ENCODE assay signal across 34 cellular contexts in the genomic region with DNA sequence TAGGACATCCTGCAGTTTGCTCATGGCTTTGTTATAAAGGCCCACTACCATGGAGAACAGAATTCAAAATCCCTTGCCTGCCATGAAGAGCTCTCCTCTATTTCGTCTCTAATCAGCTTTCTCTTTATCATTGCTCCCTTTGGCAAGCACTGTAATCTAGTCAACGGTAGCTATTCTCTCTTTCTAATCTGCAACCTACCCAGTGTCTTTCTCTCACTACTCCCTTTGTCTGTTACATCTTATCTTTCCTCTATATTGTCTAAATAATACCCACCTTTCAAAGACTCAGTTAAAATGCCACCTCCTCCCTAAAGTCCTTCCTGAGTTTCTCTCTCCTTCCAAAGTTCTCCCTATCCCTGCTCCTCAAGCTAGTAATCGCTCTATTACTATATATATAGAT.
"Had no signal": no experiment of that assay in that cellular context is flagged by ENCODE, and none has a peak within 500 bp of the region (broad histone marks: within the 10 kb centered on the region; RNA-seq: fewer than 3 reads in every experiment).

No MANE protein-coding gene starts in this region.

- H3K27me3 ChIP-seq: adrenal gland, body of pancreas, esophagus squamous epithelium had no signal

- H3K27me3 Mint-ChIP-seq: activated CD4-positive, alpha-beta memory T cell treated with anti-CD3 and anti-CD28 coated beads for 36 hours; activated CD4-positive, alpha-beta T cell treated with anti-CD3 and anti-CD28 coated beads, Interleukin-2, amount 10 ng/mL, durations not matched to agents 24 days and 14 days; activated CD8-positive, alpha-beta memory T cell treated with anti-CD3 and anti-CD28 coated beads, Interleukin-2, amount 10 ng/mL, durations not matched to agents 7 days and 5 days; activated naive CD8-positive, alpha-beta T cell treated with anti-CD3 and anti-CD28 coated beads for 36 hours; effector memory CD8-positive, alpha-beta T cell; T-helper 17 cell had no signal

- H3K4me1 ChIP-seq: adrenal gland, body of pancreas, esophagus squamous epithelium had no signal

- H3K9me3 ChIP-seq: adrenal gland, body of pancreas, esophagus squamous epithelium had no signal

- DNase-seq: activated CD4-positive, alpha-beta memory T cell treated with anti-CD3 and anti-CD28 coated beads for 36 hours; activated CD4-positive, alpha-beta T cell treated with anti-CD3 and anti-CD28 coated beads for 36 hours; activated CD4-positive, alpha-beta T cell treated with anti-CD3 and anti-CD28 coated beads, Interleukin-2, amount 10 ng/mL, durations not matched to agents 24 days and 14 days; activated CD4-positive, CD25-positive, alpha-beta regulatory T cell; activated CD4-positive, CD25-positive, alpha-beta regulatory T cell treated with anti-CD3 and anti-CD28 coated beads, Interleukin-2, amount 50 U/mL, for 72 hours; activated CD8-positive, alpha-beta memory T cell treated with anti-CD3 and anti-CD28 coated beads, Interleukin-2, amount 10 ng/mL, durations not matched to agents 7 days and 5 days; activated CD8-positive, alpha-beta memory T cell treated with anti-CD3 and anti-CD28 coated beads, Interleukin-2, amount 50 U/mL, for 4 hours; activated CD8-positive, alpha-beta T cell treated with anti-CD3 and anti-CD28 coated beads, Interleukin-2, amount 10 ng/mL, durations not matched to agents 7 days and 5 days; activated effector memory CD4-positive, alpha-beta T cell treated with anti-CD3 and anti-CD28 coated beads, Interleukin-2, amount 50 U/mL, for 16 hours; activated naive CD4-positive, alpha-beta T cell treated with anti-CD3 and anti-CD28 coated beads for 36 hours; activated naive CD8-positive, alpha-beta T cell treated with anti-CD3 and anti-CD28 coated beads for 36 hours; activated naive CD8-positive, alpha-beta T cell treated with anti-CD3 and anti-CD28 coated beads, Interleukin-2, amount 50 U/mL, for 24 hours; activated T-cell treated with anti-CD3 and anti-CD28 coated beads, Interleukin-2, amount 50 U/mL, for 1 hour; activated T-cell treated with anti-CD3 and anti-CD28 coated beads, Interleukin-2, amount 50 U/mL, for 48 hours; adrenal gland; amygdala; aorta; body of pancreas; caudate nucleus; cortex of kidney; dermis blood vessel endothelial cell; effector CD4-positive, alpha-beta T cell; effector memory CD8-positive, alpha-beta T cell; esophagus squamous epithelium; foreskin melanocyte; head of caudate nucleus; T-helper 1 cell; T-helper 17 cell; T1000 had no signal

- H3K4me1 Mint-ChIP-seq: activated CD4-positive, alpha-beta T cell treated with anti-CD3 and anti-CD28 coated beads for 36 hours; activated CD4-positive, alpha-beta T cell treated with anti-CD3 and anti-CD28 coated beads, Interleukin-2, amount 10 ng/mL, durations not matched to agents 24 days and 14 days; activated CD8-positive, alpha-beta memory T cell treated with anti-CD3 and anti-CD28 coated beads, Interleukin-2, amount 10 ng/mL, durations not matched to agents 7 days and 5 days; activated naive CD4-positive, alpha-beta T cell treated with anti-CD3 and anti-CD28 coated beads, Interleukin-2, amount 50 U/mL, for 24 hours; activated naive CD8-positive, alpha-beta T cell treated with anti-CD3 and anti-CD28 coated beads for 36 hours; activated naive CD8-positive, alpha-beta T cell treated with anti-CD3 and anti-CD28 coated beads, Interleukin-2, amount 50 U/mL, for 24 hours; T-helper 17 cell had no signal

- H3K27ac ChIP-seq: adrenal gland, body of pancreas, epithelial cell of prostate, esophagus squamous epithelium had no signal

- H3K36me3 Mint-ChIP-seq: activated CD4-positive, alpha-beta memory T cell treated with anti-CD3 and anti-CD28 coated beads for 36 hours; activated CD8-positive, alpha-beta memory T cell treated with anti-CD3 and anti-CD28 coated beads, Interleukin-2, amount 10 ng/mL, durations not matched to agents 7 days and 5 days; activated naive CD4-positive, alpha-beta T cell treated with anti-CD3 and anti-CD28 coated beads, Interleukin-2, amount 50 U/mL, for 24 hours; activated naive CD8-positive, alpha-beta T cell treated with anti-CD3 and anti-CD28 coated beads for 36 hours had no signal

- H3K27ac Mint-ChIP-seq: activated CD4-positive, alpha-beta memory T cell treated with anti-CD3 and anti-CD28 coated beads for 36 hours; activated CD4-positive, alpha-beta T cell treated with anti-CD3 and anti-CD28 coated beads for 36 hours; activated CD4-positive, alpha-beta T cell treated with anti-CD3 and anti-CD28 coated beads, Interleukin-2, amount 10 ng/mL, durations not matched to agents 24 days and 14 days; activated CD8-positive, alpha-beta memory T cell treated with anti-CD3 and anti-CD28 coated beads, Interleukin-2, amount 10 ng/mL, durations not matched to agents 7 days and 5 days; activated CD8-positive, alpha-beta T cell treated with anti-CD3 and anti-CD28 coated beads, Interleukin-2, amount 10 ng/mL, durations not matched to agents 7 days and 5 days; activated naive CD4-positive, alpha-beta T cell treated with anti-CD3 and anti-CD28 coated beads for 36 hours; activated naive CD4-positive, alpha-beta T cell treated with anti-CD3 and anti-CD28 coated beads, Interleukin-2, amount 50 U/mL, for 24 hours; activated naive CD8-positive, alpha-beta T cell treated with anti-CD3 and anti-CD28 coated beads for 36 hours; activated naive CD8-positive, alpha-beta T cell treated with anti-CD3 and anti-CD28 coated beads, Interleukin-2, amount 50 U/mL, for 24 hours; activated T-helper 1 cell treated with anti-CD3 and anti-CD28 coated beads, Interleukin-12 subunit alpha, Interleukin-12 subunit beta, Interleukin-2, Interleukin-4 antibody, amounts not matched to agents 30 ng/mL and 10 ng/mL and 1 ng/mL, durations not matched to agents 14 hours and 24 hours and 36 hours; activated T-helper 2 cell treated with anti-CD3 and anti-CD28 coated beads, Interferon-gamma antibody, Interleukin-2, Interleukin-4, amounts not matched to agents 10 μg/mL and 5 μg/mL and 100 μg/mL, durations not matched to agents 14 hours and 24 hours and 36 hours; effector memory CD8-positive, alpha-beta T cell; T-helper 17 cell; T-helper 2 cell treated with Interferon-gamma antibody and Interleukin-4, amounts not matched to agents 5 μg/mL and 100 μg/mL, for 36 hours had no signal

- H3K4me3 ChIP-seq: adrenal gland, body of pancreas, esophagus squamous epithelium had no signal

- H3K9me3 Mint-ChIP-seq: activated CD4-positive, alpha-beta memory T cell treated with anti-CD3 and anti-CD28 coated beads for 36 hours; activated CD4-positive, alpha-beta T cell treated with anti-CD3 and anti-CD28 coated beads, Interleukin-2, amount 10 ng/mL, durations not matched to agents 24 days and 14 days; activated naive CD4-positive, alpha-beta T cell treated with anti-CD3 and anti-CD28 coated beads for 36 hours; activated naive CD4-positive, alpha-beta T cell treated with anti-CD3 and anti-CD28 coated beads, Interleukin-2, amount 50 U/mL, for 24 hours; activated naive CD8-positive, alpha-beta T cell treated with anti-CD3 and anti-CD28 coated beads for 36 hours; activated T-helper 1 cell treated with anti-CD3 and anti-CD28 coated beads, Interleukin-12 subunit alpha, Interleukin-12 subunit beta, Interleukin-2, Interleukin-4 antibody, amounts not matched to agents 30 ng/mL and 10 ng/mL and 1 ng/mL, durations not matched to agents 14 hours and 24 hours and 36 hours; activated T-helper 2 cell treated with anti-CD3 and anti-CD28 coated beads, Interferon-gamma antibody, Interleukin-2, Interleukin-4, amounts not matched to agents 10 μg/mL and 5 μg/mL and 100 μg/mL, durations not matched to agents 14 hours and 24 hours and 36 hours; T-helper 2 cell treated with Interferon-gamma antibody and Interleukin-4, amounts not matched to agents 5 μg/mL and 100 μg/mL, for 36 hours had no signal

- H3K4me3 Mint-ChIP-seq: activated CD4-positive, alpha-beta memory T cell treated with anti-CD3 and anti-CD28 coated beads for 36 hours; activated CD4-positive, alpha-beta T cell treated with anti-CD3 and anti-CD28 coated beads for 36 hours; activated CD4-positive, alpha-beta T cell treated with anti-CD3 and anti-CD28 coated beads, Interleukin-2, amount 10 ng/mL, durations not matched to agents 24 days and 14 days; activated CD8-positive, alpha-beta memory T cell treated with anti-CD3 and anti-CD28 coated beads, Interleukin-2, amount 10 ng/mL, durations not matched to agents 7 days and 5 days; activated CD8-positive, alpha-beta T cell treated with anti-CD3 and anti-CD28 coated beads, Interleukin-2, amount 10 ng/mL, durations not matched to agents 7 days and 5 days; activated naive CD4-positive, alpha-beta T cell treated with anti-CD3 and anti-CD28 coated beads for 36 hours; activated naive CD4-positive, alpha-beta T cell treated with anti-CD3 and anti-CD28 coated beads, Interleukin-2, amount 50 U/mL, for 24 hours; activated naive CD8-positive, alpha-beta T cell treated with anti-CD3 and anti-CD28 coated beads for 36 hours; activated naive CD8-positive, alpha-beta T cell treated with anti-CD3 and anti-CD28 coated beads, Interleukin-2, amount 50 U/mL, for 24 hours; activated T-helper 1 cell treated with anti-CD3 and anti-CD28 coated beads, Interleukin-12 subunit alpha, Interleukin-12 subunit beta, Interleukin-2, Interleukin-4 antibody, amounts not matched to agents 30 ng/mL and 10 ng/mL and 1 ng/mL, durations not matched to agents 14 hours and 24 hours and 36 hours; effector memory CD8-positive, alpha-beta T cell; T-helper 17 cell; T-helper 2 cell treated with Interferon-gamma antibody and Interleukin-4, amounts not matched to agents 5 μg/mL and 100 μg/mL, for 36 hours had no signal

- ATAC-seq: activated CD4-positive, alpha-beta T cell treated with anti-CD3 and anti-CD28 coated beads for 36 hours; activated CD8-positive, alpha-beta memory T cell treated with anti-CD3 and anti-CD28 coated beads, Interleukin-2, amount 10 ng/mL, durations not matched to agents 7 days and 5 days; activated CD8-positive, alpha-beta T cell treated with anti-CD3 and anti-CD28 coated beads, Interleukin-2, amount 10 ng/mL, durations not matched to agents 7 days and 5 days; activated naive CD8-positive, alpha-beta T cell treated with anti-CD3 and anti-CD28 coated beads, Interleukin-2, amount 50 U/mL, for 24 hours; body of pancreas; effector memory CD8-positive, alpha-beta T cell; T-helper 17 cell had no signal

- H3K36me3 ChIP-seq: adrenal gland, esophagus squamous epithelium had no signal
